In the genomic region with DNA sequence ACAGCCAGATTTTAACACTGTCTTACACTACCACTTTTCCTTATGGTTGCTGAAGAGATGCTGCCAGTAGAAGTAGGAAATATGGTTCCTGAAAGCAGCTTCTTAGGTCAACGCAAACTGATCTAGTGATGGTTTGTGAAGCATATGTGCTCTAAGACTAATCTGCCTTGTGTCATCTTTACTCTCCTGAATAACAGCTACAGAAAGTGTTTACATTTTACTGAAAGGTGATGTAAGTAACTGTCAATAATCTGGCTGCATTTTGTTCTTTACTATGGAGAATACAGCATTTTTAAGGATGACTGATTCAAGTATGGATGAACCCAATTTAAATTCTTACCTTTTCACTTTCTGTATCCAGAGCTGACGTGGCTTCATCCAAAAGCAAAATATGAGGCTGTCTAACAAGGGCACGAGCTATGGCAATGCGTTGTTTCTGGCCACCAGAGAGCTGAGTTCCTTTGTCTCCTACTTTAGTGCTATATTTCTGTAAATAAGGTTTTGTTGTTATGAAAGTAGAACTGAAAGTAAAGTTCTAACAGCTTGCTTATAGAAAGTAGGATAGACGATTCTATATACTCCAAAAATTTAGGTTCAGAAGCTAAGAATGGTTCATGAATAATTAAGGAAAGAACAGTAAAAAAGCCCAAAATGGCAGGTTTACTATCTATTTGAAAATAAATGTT, we compare ENCODE assay signal across 18 cellular contexts. TPM values are rescaled to one million over a fixed set of nuclear protein-coding genes. Genes with fewer than 3 reads are reported as not detected.
A peak's percentile ranks its signal among the peaks of the same experiment; 100 is the strongest.
DNase-seq lines count a peak whose midpoint lies in the region; ATAC-seq, FAIRE-seq and TF ChIP-seq lines count a peak whose summit lies in the region.
"Had no signal": no experiment of that assay in that cellular context is flagged by ENCODE, and none has a peak within 500 bp of the region (broad histone marks: within the 10 kb centered on the region; RNA-seq: fewer than 3 reads in every experiment).

No MANE protein-coding gene starts in this region.

- no peak for DNase-seq in GM12891 (ENCODE audit: insufficient read length, low spot score)
- DNase-seq in adrenal gland: no peak
- DNase-seq in GM13976 (ENCODE audit: low spot score): no peak
- no peak for DNase-seq in G401 (ENCODE audit: low spot score)
- DNase-seq in NCI-H2227 treated with DMSO at 0.1 percent for 48 hours (lab: John Stamatoyannopoulos, UW): no peak
- no peak for DNase-seq in HUDEP-2 (lab: John Stamatoyannopoulos, UW; ENCODE audit: unreplicated experiment in 76 of 76)
- DNase-seq: activated CD4-positive, alpha-beta T cell treated with anti-CD3 and anti-CD28 coated beads for 48 hours; activated T-cell treated with anti-CD3 and anti-CD28 coated beads, Interleukin-2, amount 50 U/mL, for 4 hours; left ventricle myocardium inferior; stimulated activated CD4-positive, alpha-beta T cell treated with anti-CD3 and anti-CD28 coated beads, Interleukin-4, amount 100 ng/mL, for 4 hours had no signal

- WGBS in adrenal gland, 4 donors: 60 to 76% (median 63%) methylated on average over 5 of the region's 5 CpGs

- TF ChIP-seq CTCF in adrenal gland (IDR thresholded peaks at IDR 0.05) (no peak), GM13976 (IDR thresholded peaks at IDR 0.05; ENCODE audit: borderline replicate concordance, control extremely low read depth, extremely low read depth, insufficient read depth, missing control alignments) (no peak)

- peaks cover 0 to 9% of the 10 kb centered on the region in 2 donors for H3K36me3 ChIP-seq in adrenal gland (replicated peaks in 1 of 2)
- H3K36me3 ChIP-seq: left ventricle myocardium inferior, SJCRH30, thoracic aorta had no signal

- intact Hi-C loops in adrenal gland (cut with DNase I): no loop called here

- peak; percentile 26 for FAIRE-seq in GM12891 (lab: Jason Lieb, UNC)
- FAIRE-seq: H1 had no signal

- in situ Hi-C loops in GM13976 (cut with MboI; ENCODE audit: low sequenced_read_pairs, unreplicated experiment) (loop anchor here (10.0 kb wide), 1 partner anchor 379 kb away; no protein-coding TSS in a partner anchor), G401 (cut with HindIII; ENCODE audit: low sequenced_read_pairs) (no loop called here)

- peaks cover 0 to 24% of the 10 kb centered on the region in 2 donors for H3K4me1 ChIP-seq in adrenal gland (replicated peaks in 1 of 2)
- H3K4me1 ChIP-seq: gastroesophageal sphincter, SJCRH30 had no signal

- ATAC-seq in GM19438 (IDR thresholded peaks at IDR 0.05; ENCODE audit: low read depth, unreplicated experiment): peak; percentile 41
- peak; percentile 41 for ATAC-seq in HG03196 (IDR thresholded peaks at IDR 0.05; ENCODE audit: unreplicated experiment)
- ATAC-seq: activated T-cell treated with anti-CD3 and anti-CD28 coated beads, Interleukin-2, amount 50 U/mL, for 4 hours; gastroesophageal sphincter had no signal

- H3K4me3 ChIP-seq in adrenal gland: no peak overlapping the region
- H3K4me3 ChIP-seq: coronary artery, gastroesophageal sphincter, left ventricle myocardium inferior, SJCRH30, skin epidermis, thoracic aorta had no signal

- TF ChIP-seq POLR2A in GM12891 (IDR thresholded peaks at IDR 0.05; ENCODE audit: low read depth, low read length): no peak
- no peak for TF ChIP-seq POLR2A in adrenal gland (IDR thresholded peaks at IDR 0.05)

- no peaks in the 10 kb centered on the region for H3K27me3 ChIP-seq in adrenal gland
- H3K27me3 ChIP-seq: gastroesophageal sphincter, SJCRH30 had no signal

- no peaks in the 10 kb centered on the region for H3K9me3 ChIP-seq in adrenal gland (replicated peaks in 1 of 3)
- H3K9me3 ChIP-seq: gastroesophageal sphincter, left ventricle myocardium inferior, SJCRH30, thoracic aorta had no signal

- H3K27ac ChIP-seq in adrenal gland: peak overlapping the region in 3 of 5 donors; percentile 17 to 65 (median 28)
- H3K27ac ChIP-seq: coronary artery, gastroesophageal sphincter, left ventricle myocardium inferior, SJCRH30, skin epidermis, thoracic aorta had no signal

TF ChIP-seq in GM12891, 5 proteins besides CTCF, POLR2A, EP300 and RAD21:
- TF ChIP-seq POU2F2 (IDR thresholded peaks at IDR 0.05; ENCODE audit: low read depth, low read length): no peak
- TF ChIP-seq POLR2AphosphoS5 (IDR thresholded peaks at IDR 0.05; ENCODE audit: low read depth, low read length): no peak
- TF ChIP-seq SPI1 (IDR thresholded peaks at IDR 0.05; ENCODE audit: low read depth, low read length): no peak
- TF ChIP-seq TAF1 (IDR thresholded peaks at IDR 0.05; ENCODE audit: low read depth, low read length): no peak
- TF ChIP-seq PAX5 (IDR thresholded peaks at IDR 0.05; ENCODE audit: insufficient read depth, low read length, severe bottlenecking): no peak

RNA-seq across cellular contexts. Expression of gene ABCB4, which starts 30.2 kb away (rescaled TPM):
- polyA plus RNA-seq in GM12891 (2012; ENCODE audit: low read depth, missing spikeins): 1.2 TPM
- total RNA-seq in adrenal gland: 10 to 100 TPM in 6 of 8 donors, 1 to 10 TPM in 2; 6.8 to 62.6 (median 11.9) TPM
- 10 to 100 TPM; 28.6 to 60.9 (median 34.3) TPM for polyA plus RNA-seq in adrenal gland
- total RNA-seq in G401 (2014; rRNA removed; shearing (Covaris generic)): not detected in 2 replicates
